Comparison of ENCODE assay signal across 1 cellular context in the genomic region with DNA sequence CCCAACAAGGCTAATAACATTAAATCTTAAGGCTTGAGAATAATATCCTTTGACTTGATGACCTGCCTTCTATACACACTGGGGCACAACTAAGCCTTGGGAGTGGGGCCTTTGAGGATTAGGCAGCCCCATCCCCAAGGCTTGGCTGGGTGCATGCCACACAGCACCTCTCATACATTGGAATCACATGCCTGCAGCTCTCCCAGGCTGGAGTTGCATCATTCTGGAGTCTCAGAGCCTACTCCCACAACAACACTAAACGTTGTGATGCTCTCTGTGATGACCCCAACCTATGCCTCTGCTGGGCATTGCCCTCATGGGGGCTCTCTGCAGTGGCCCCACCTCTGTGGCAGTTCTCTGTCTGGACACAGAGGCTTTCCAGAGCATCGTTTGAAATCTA.
A peak's percentile ranks its signal among the peaks of the same experiment; 100 is the strongest.
TF ChIP-seq lines count a peak whose summit lies in the region.

No MANE protein-coding gene starts in this region.

TF ChIP-seq in IMR-90, 13 proteins besides CTCF, POLR2A, EP300 and RAD21:
- TF ChIP-seq FOS (IDR thresholded peaks at IDR 0.05; ENCODE audit: low read depth, low read length) (no peak), CEBPB (IDR thresholded peaks at IDR 0.05; ENCODE audit: low read depth, low read length) (peak; percentile 59)
